18 cellular contexts compared by ENCODE assay signal in the genomic region with DNA sequence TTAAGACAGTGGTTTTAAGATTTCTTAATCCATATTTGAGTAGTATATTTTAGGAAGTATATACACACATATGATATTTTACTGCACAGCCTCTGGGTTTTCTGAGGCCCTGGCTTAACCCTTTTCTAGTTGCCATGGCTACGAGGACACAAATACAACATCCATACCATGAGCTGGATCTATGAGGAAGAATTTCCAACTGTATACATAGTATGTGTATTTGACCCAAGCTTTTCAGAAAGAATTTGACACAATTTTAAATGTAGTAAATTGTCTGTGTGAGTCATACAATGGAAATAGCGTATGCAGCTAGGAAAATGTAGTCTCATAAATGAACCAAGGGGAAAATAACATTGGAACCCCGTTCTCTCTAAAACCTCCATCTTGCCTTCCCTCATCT.
A peak's percentile ranks its signal among the peaks of the same experiment; 100 is the strongest.
DNase-seq lines count a peak whose midpoint lies in the region; ATAC-seq, FAIRE-seq and TF ChIP-seq lines count a peak whose summit lies in the region.
"Had no signal": no experiment of that assay in that cellular context is flagged by ENCODE, and none has a peak within 500 bp of the region (broad histone marks: within the 10 kb centered on the region; RNA-seq: fewer than 3 reads in every experiment).

No MANE protein-coding gene starts in this region.

- TF ChIP-seq EP300 in K562 (IDR thresholded peaks at IDR 0.05; ENCODE audit: low read length) (no peak), transverse colon (IDR thresholded peaks at IDR 0.05; ENCODE audit: low read depth) (no peak)

- POLR2A ChIA-PET in K562 (lab: Yijun Ruan, JAX), result no interaction called here
- POLR2A ChIA-PET in activated CD8-positive, alpha-beta T cell treated with anti-CD3 and anti-CD28 coated beads, Interleukin-2, amount 10 ng/mL, durations not matched to agents 7 days and 5 days (lab: Charles Lee), result no interaction called here

- no peaks in the 10 kb centered on the region for H3K9me1 ChIP-seq in K562 (ENCODE audit: control insufficient read depth, insufficient read depth, low read length)

- no peak overlapping the region for H3K27ac ChIP-seq in K562 (ENCODE audit: extremely low read depth, low read depth, low read length)
- H3K27ac ChIP-seq in transverse colon, result peak overlapping the region; percentile 23 to 62 (median 48)
- H3K27ac ChIP-seq in breast epithelium, result no peak overlapping the region
- H3K27ac ChIP-seq: heart left ventricle, right lobe of liver had no signal

- no peak overlapping the region for H3K4me3 Mint-ChIP-seq in activated CD8-positive, alpha-beta T cell treated with anti-CD3 and anti-CD28 coated beads, Interleukin-2, amount 10 ng/mL, durations not matched to agents 7 days and 5 days
- H3K4me3 Mint-ChIP-seq: CD4-positive, alpha-beta memory T cell had no signal

- no TSS peak for BruUV-seq in K562 (replicated peaks; lab: Mats Ljungman, UMichigan)

- intact Hi-C loops in K562 (cut with micrococcal nuclease), result loop anchor here (5.0 to 10.0 kb wide), 2 partner anchors 193 to 420 kb away; no protein-coding TSS in a partner anchor
- intact Hi-C loops in left colon (cut with DNase I, micrococcal nuclease), result loop anchor here in 1 of 2 donors (5.0 kb wide), 1 partner anchor 385 kb away; no protein-coding TSS in a partner anchor
- intact Hi-C loops in transverse colon (cut with DNase I; ENCODE audit: low total_unique reads), result loop anchor here (10.0 kb wide), 1 partner anchor 83 kb away; no protein-coding TSS in a partner anchor
- intact Hi-C loops in breast epithelium (cut with DNase I; ENCODE audit: low total_unique reads), result loop anchor here (10.0 kb wide), 2 partner anchors 93 to 137 kb away; no protein-coding TSS in a partner anchor

- no peaks in the 10 kb centered on the region for H3K36me3 Mint-ChIP-seq in activated CD8-positive, alpha-beta T cell treated with anti-CD3 and anti-CD28 coated beads, Interleukin-2, amount 10 ng/mL, durations not matched to agents 7 days and 5 days (ENCODE audit: low read depth)
- H3K36me3 Mint-ChIP-seq: CD4-positive, alpha-beta memory T cell had no signal

- peaks cover 23% of the 10 kb centered on the region for H3K27me3 Mint-ChIP-seq in activated CD8-positive, alpha-beta T cell treated with anti-CD3 and anti-CD28 coated beads, Interleukin-2, amount 10 ng/mL, durations not matched to agents 7 days and 5 days (ENCODE audit: low read depth)

- no peaks in the 10 kb centered on the region for H3K9me3 ChIP-seq in K562 (replicated peaks; ENCODE audit: control insufficient read depth, insufficient read depth, low read depth, low read length)
- no peaks in the 10 kb centered on the region for H3K9me3 ChIP-seq in transverse colon
- H3K9me3 ChIP-seq in breast epithelium, result no peaks in the 10 kb centered on the region
- H3K9me3 ChIP-seq: heart left ventricle, right lobe of liver had no signal

- TF ChIP-seq RAD21 in K562 (CRISPR knock-in tag; conservative IDR thresholded peaks at IDR 0.05 in 1 of 2, IDR thresholded peaks at IDR 0.05 in 1 of 2), result no peak

- H3K36me3 ChIP-seq in K562 (ENCODE audit: control insufficient read depth, insufficient read depth, low read length), result no peaks in the 10 kb centered on the region
- no peaks in the 10 kb centered on the region for H3K36me3 ChIP-seq in transverse colon
- no peaks in the 10 kb centered on the region for H3K36me3 ChIP-seq in breast epithelium
- H3K36me3 ChIP-seq: cardiac muscle cell, heart left ventricle, right lobe of liver had no signal

- no peak overlapping the region for H3K4me2 ChIP-seq in K562 (ENCODE audit: insufficient read depth, low read length)

- CTCF ChIA-PET in K562 (lab: Yijun Ruan, JAX; ENCODE audit: low intra/inter-chr PET ratio), result no interaction called here
- CTCF ChIA-PET in activated CD8-positive, alpha-beta T cell treated with anti-CD3 and anti-CD28 coated beads, Interleukin-2, amount 10 ng/mL, durations not matched to agents 7 days and 5 days (lab: Charles Lee), result interaction anchor here (1.6 kb wide), 1 partner anchor 385 kb away, joined by 7 read pairs; no protein-coding TSS in a partner anchor

- H3K9me3 Mint-ChIP-seq in activated CD8-positive, alpha-beta T cell treated with anti-CD3 and anti-CD28 coated beads, Interleukin-2, amount 10 ng/mL, durations not matched to agents 7 days and 5 days (ENCODE audit: insufficient read depth), result no peaks in the 10 kb centered on the region
- H3K9me3 Mint-ChIP-seq: CD4-positive, alpha-beta memory T cell; nephron progenitor cell had no signal

- DNase-seq in NCI-H2227 (lab: John Stamatoyannopoulos, UW; ENCODE audit: unreplicated experiment) (peak; percentile 57), NCI-H2227 treated with DMSO at 0.1 percent for 48 hours (lab: John Stamatoyannopoulos, UW) (no peak), K562 (ENCODE audit: extremely low read depth in 1 of 4, low spot score in 3 of 4) (no peak), left colon (no peak), transverse colon (no peak), breast epithelium (ENCODE audit: low spot score in 2 of 2) (no peak)
- DNase-seq in activated CD8-positive, alpha-beta T cell treated with anti-CD3 and anti-CD28 coated beads, Interleukin-2, amount 10 ng/mL, durations not matched to agents 7 days and 5 days, result no peak
- DNase-seq: CD4-positive, alpha-beta memory T cell; heart left ventricle; left ventricle myocardium superior; NCI-H2171; nephron progenitor cell; right lobe of liver; stimulated activated CD4-positive, alpha-beta T cell treated with anti-CD3 and anti-CD28 coated beads, Interleukin-2, amount 100 ng/mL, for 48 hours had no signal

- FAIRE-seq in K562 (lab: Jason Lieb, UNC), result no peak
- FAIRE-seq: endothelial cell of umbilical vein, G401.6 had no signal

- TF ChIP-seq CTCF in K562 (IDR thresholded peaks at IDR 0.05 in 2 of 3, conservative IDR thresholded peaks at IDR 0.05 in 1 of 3; ENCODE audit: insufficient read depth in 2 of 3, low read depth in 1 of 3, low read length in 3 of 3) (no peak), transverse colon (IDR thresholded peaks at IDR 0.05) (no peak), breast epithelium (IDR thresholded peaks at IDR 0.05) (no peak)

- in situ Hi-C loops in K562 (cut with MboI) (no loop called here), transverse colon (cut with MboI; ENCODE audit: low pct_ligation_motif_present in 1 of 4, low pct_unique_long_range_greater_than_20kb in 1 of 4, low sequenced_read_pairs in 3 of 4) (loop anchor here in 1 of 4 donors (5.0 kb wide), 1 partner anchor 385 kb away; no protein-coding TSS in a partner anchor)

- H3K4me1 ChIP-seq in K562 (replicated peaks in 1 of 2; ENCODE audit: control insufficient read depth in 2 of 2, insufficient read depth in 2 of 2, low read length in 2 of 2) (no peaks in the 10 kb centered on the region), transverse colon (peaks cover 4 to 24% (median 14%) of the 10 kb centered on the region in 4 donors), breast epithelium (no peaks in the 10 kb centered on the region)

- 2% methylated on average over 3 of the region's 3 CpGs for WGBS in K562 (ENCODE audit: insufficient coverage, low coverage, missing lambda C conversion rate)
- 36 to 40% methylated on average over 3 of the region's 3 CpGs for WGBS in transverse colon (ENCODE audit: low coverage in 1 of 2), 2 donors

- no peak overlapping the region for H3K27ac Mint-ChIP-seq in activated CD8-positive, alpha-beta T cell treated with anti-CD3 and anti-CD28 coated beads, Interleukin-2, amount 10 ng/mL, durations not matched to agents 7 days and 5 days
- H3K27ac Mint-ChIP-seq: CD4-positive, alpha-beta memory T cell had no signal

- H4K20me1 ChIP-seq in K562 (replicated peaks; ENCODE audit: control insufficient read depth, insufficient read depth, low read length), result no peaks in the 10 kb centered on the region

- no peak overlapping the region for H3K9ac ChIP-seq in K562 (ENCODE audit: insufficient read depth in 1 of 2, low read depth in 2 of 2, low read length in 2 of 2)

- H3K27me3 ChIP-seq in K562 (ENCODE audit: control insufficient read depth in 2 of 2, insufficient read depth in 2 of 2, low read length in 2 of 2) (no peaks in the 10 kb centered on the region), transverse colon (no peaks in the 10 kb centered on the region), breast epithelium (no peaks in the 10 kb centered on the region)
- H3K27me3 ChIP-seq: cardiac muscle cell, right lobe of liver had no signal

- no peak overlapping the region for H2AFZ ChIP-seq in K562 (ENCODE audit: low read depth, low read length)

- ATAC-seq in K562, result no peak
- ATAC-seq in left colon, result peak; percentile 53
- no peak for ATAC-seq in activated CD8-positive, alpha-beta T cell treated with anti-CD3 and anti-CD28 coated beads, Interleukin-2, amount 10 ng/mL, durations not matched to agents 7 days and 5 days
- no peak for ATAC-seq in GM18511 (IDR thresholded peaks at IDR 0.05; ENCODE audit: unreplicated experiment)
- ATAC-seq: left ventricle myocardium superior had no signal

- H3K79me2 ChIP-seq in K562 (ENCODE audit: control insufficient read depth, insufficient read depth, low read length), result no peaks in the 10 kb centered on the region

- no peak overlapping the region for H3K4me3 ChIP-seq in K562
- H3K4me3 ChIP-seq in transverse colon, result no peak overlapping the region
- H3K4me3 ChIP-seq in breast epithelium, result no peak overlapping the region
- H3K4me3 ChIP-seq: cardiac muscle cell, heart left ventricle, right lobe of liver had no signal

- peaks cover 2% of the 10 kb centered on the region for H3K4me1 Mint-ChIP-seq in activated CD8-positive, alpha-beta T cell treated with anti-CD3 and anti-CD28 coated beads, Interleukin-2, amount 10 ng/mL, durations not matched to agents 7 days and 5 days (ENCODE audit: low read depth)

- no peak for TF ChIP-seq POLR2A in K562 (conservative IDR thresholded peaks at IDR 0.05)
- TF ChIP-seq POLR2A in transverse colon (IDR thresholded peaks at IDR 0.05), result no peak
- no peak for TF ChIP-seq POLR2A in breast epithelium (IDR thresholded peaks at IDR 0.05)

TF ChIP-seq in K562, 482 proteins besides CTCF, POLR2A, EP300 and RAD21:
- TF ChIP-seq ADNP (tag; IDR thresholded peaks at IDR 0.05) (no peak), RFX1 (IDR thresholded peaks at IDR 0.05) (peak; percentile 54), ZNF263 (CRISPR knock-in tag; IDR thresholded peaks at IDR 0.05; ENCODE audit: borderline replicate concordance) (no peak)
- TF ChIP-seq, protein P1, sequence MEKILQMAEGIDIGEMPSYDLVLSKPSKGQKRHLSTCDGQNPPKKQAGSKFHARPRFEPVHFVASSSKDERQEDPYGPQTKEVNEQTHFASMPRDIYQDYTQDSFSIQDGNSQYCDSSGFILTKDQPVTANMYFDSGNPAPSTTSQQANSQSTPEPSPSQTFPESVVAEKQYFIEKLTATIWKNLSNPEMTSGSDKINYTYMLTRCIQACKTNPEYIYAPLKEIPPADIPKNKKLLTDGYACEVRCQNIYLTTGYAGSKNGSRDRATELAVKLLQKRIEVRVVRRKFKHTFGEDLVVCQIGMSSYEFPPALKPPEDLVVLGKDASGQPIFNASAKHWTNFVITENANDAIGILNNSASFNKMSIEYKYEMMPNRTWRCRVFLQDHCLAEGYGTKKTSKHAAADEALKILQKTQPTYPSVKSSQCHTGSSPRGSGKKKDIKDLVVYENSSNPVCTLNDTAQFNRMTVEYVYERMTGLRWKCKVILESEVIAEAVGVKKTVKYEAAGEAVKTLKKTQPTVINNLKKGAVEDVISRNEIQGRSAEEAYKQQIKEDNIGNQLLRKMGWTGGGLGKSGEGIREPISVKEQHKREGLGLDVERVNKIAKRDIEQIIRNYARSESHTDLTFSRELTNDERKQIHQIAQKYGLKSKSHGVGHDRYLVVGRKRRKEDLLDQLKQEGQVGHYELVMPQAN (IDR thresholded peaks at IDR 0.05; ENCODE audit: borderline replicate concordance), result no peak
TF ChIP-seq in K562: peak in this region for 1.

Comparison
In these comparisons a context has a peak if more than half of its experiments do, and no peak if none do; other contexts are left out.
1. H3K27ac ChIP-seq: peak in transverse colon (4 of 4); none in K562 (single experiment) and breast epithelium (0 of 2).